In genomic region chr7:96833701-96834453, GRCh38 we compare ENCODE assay signal across 22 cellular contexts.
A peak's percentile ranks its signal among the peaks of the same experiment; 100 is the strongest.
DNase-seq lines count a peak whose midpoint lies in the region; ATAC-seq, FAIRE-seq and TF ChIP-seq lines count a peak whose summit lies in the region.
"Had no signal": no experiment of that assay in that cellular context is flagged by ENCODE, and none has a peak within 500 bp of the region (broad histone marks: within the 10 kb centered on the region; RNA-seq: fewer than 3 reads in every experiment).

No MANE protein-coding gene starts in this region.

- no peak overlapping the region for H2AFZ ChIP-seq in SK-N-SH (ENCODE audit: low read depth)
- no peak overlapping the region for H2AFZ ChIP-seq in K562 (ENCODE audit: low read depth, low read length)
- H2AFZ ChIP-seq: neural progenitor cell had no signal

- H3K4me3 ChIP-seq in SK-N-SH (ENCODE audit: low read depth in 2 of 2, low read length in 1 of 2) (no peak overlapping the region), K562 (no peak overlapping the region)
- H3K4me3 ChIP-seq: A549, GM12878, neural progenitor cell, tibial nerve had no signal

- FAIRE-seq in K562 (lab: Jason Lieb, UNC) (no peak), GM12892 (lab: Jason Lieb, UNC) (no peak)
- FAIRE-seq: A549, GM12878 had no signal

- H3K79me2 ChIP-seq in SK-N-SH (ENCODE audit: insufficient read depth) = no peaks in the 10 kb centered on the region
- no peaks in the 10 kb centered on the region for H3K79me2 ChIP-seq in K562 (ENCODE audit: control insufficient read depth, insufficient read depth, low read length)

- no peak for DNase-seq in SK-N-SH
- DNase-seq in K562 (ENCODE audit: extremely low read depth in 1 of 4, low spot score in 3 of 4) = no peak
- DNase-seq in kidney glomerular epithelial cell (lab: John Stamatoyannopoulos, UW) = peak; percentile 61
- no peak for DNase-seq in COR-L47 (lab: John Stamatoyannopoulos, UW)
- DNase-seq in GM19238 (ENCODE audit: insufficient read length, low spot score) = no peak
- DNase-seq in activated naive CD4-positive, alpha-beta T cell treated with anti-CD3 and anti-CD28 coated beads, Interleukin-2, amount 50 U/mL, for 72 hours (ENCODE audit: low spot score in 2 of 2) = no peak
- no peak for DNase-seq in GM12892 (ENCODE audit: insufficient read length)
- DNase-seq: activated CD4-positive, alpha-beta T cell treated with anti-CD3 and anti-CD28 coated beads, Interleukin-2, amount 10 ng/mL, durations not matched to agents 7 days and 5 days; activated T-cell treated with anti-CD3 and anti-CD28 coated beads for 4 hours; CD4-positive, CD25-positive, alpha-beta regulatory T cell; effector CD4-positive, alpha-beta T cell; H9; mesendoderm; NCI-H2107; stimulated activated CD4-positive, alpha-beta T cell treated with anti-CD3 and anti-CD28 coated beads, Interleukin-4, amount 100 ng/mL, for 4 hours had no signal

- TF ChIP-seq EP300 in SK-N-SH (IDR thresholded peaks at IDR 0.05; ENCODE audit: borderline replicate concordance in 1 of 2, low read depth in 1 of 2, low read length in 1 of 2) (no peak), K562 (IDR thresholded peaks at IDR 0.05; ENCODE audit: low read length) (no peak)

- H3K27ac ChIP-seq in SK-N-SH (ENCODE audit: low read depth in 2 of 2, low read length in 1 of 2) (no peak overlapping the region), K562 (ENCODE audit: extremely low read depth, low read depth, low read length) (no peak overlapping the region)
- H3K27ac ChIP-seq: A549, neural progenitor cell, tibial nerve had no signal

- no peaks in the 10 kb centered on the region for H3K36me3 Mint-ChIP-seq in activated naive CD4-positive, alpha-beta T cell treated with anti-CD3 and anti-CD28 coated beads, Interleukin-2, amount 50 U/mL, for 72 hours
- H3K36me3 Mint-ChIP-seq: activated naive CD8-positive, alpha-beta T cell; CD4-positive, CD25-positive, alpha-beta regulatory T cell; neural progenitor cell had no signal

- no peak overlapping the region for H3K27ac Mint-ChIP-seq in activated naive CD4-positive, alpha-beta T cell treated with anti-CD3 and anti-CD28 coated beads, Interleukin-2, amount 50 U/mL, for 72 hours
- H3K27ac Mint-ChIP-seq: activated CD4-positive, alpha-beta T cell treated with anti-CD3 and anti-CD28 coated beads, Interleukin-2, amount 10 ng/mL, durations not matched to agents 7 days and 5 days; activated naive CD8-positive, alpha-beta T cell; CD4-positive, CD25-positive, alpha-beta regulatory T cell; H9; neural progenitor cell had no signal

- no peaks in the 10 kb centered on the region for H3K9me3 Mint-ChIP-seq in activated naive CD4-positive, alpha-beta T cell treated with anti-CD3 and anti-CD28 coated beads, Interleukin-2, amount 50 U/mL, for 72 hours
- H3K9me3 Mint-ChIP-seq: H9, neural progenitor cell had no signal

- POLR2A ChIA-PET in SK-N-SH (lab: Yijun Ruan, JAX) = no interaction called here
- POLR2A ChIA-PET in K562 (lab: Yijun Ruan, JAX) = no interaction called here

- peaks cover 0 to 6% of the 10 kb centered on the region in 2 experiments; a peak in 1 of 4 replicates for H3K4me1 ChIP-seq in SK-N-SH (ENCODE audit: control insufficient read depth in 1 of 2, insufficient read depth in 2 of 2, low read depth in 1 of 2, low read length in 1 of 2)
- H3K4me1 ChIP-seq in K562 (replicated peaks in 1 of 2; ENCODE audit: control insufficient read depth in 2 of 2, insufficient read depth in 2 of 2, low read length in 2 of 2) = no peaks in the 10 kb centered on the region
- H3K4me1 ChIP-seq: A549 had no signal

- H3K4me2 ChIP-seq in SK-N-SH = no peak overlapping the region
- H3K4me2 ChIP-seq in K562 (ENCODE audit: insufficient read depth, low read length) = no peak overlapping the region
- H3K4me2 ChIP-seq: A549, neural progenitor cell had no signal

- TF ChIP-seq POLR2A in K562 (conservative IDR thresholded peaks at IDR 0.05) = no peak
- no peak for TF ChIP-seq POLR2A in GM12892 (IDR thresholded peaks at IDR 0.05; ENCODE audit: low read depth, low read length)

- WGBS in SK-N-SH (ENCODE audit: low lambda C conversion rate) = 21% methylated on average over 8 of the region's 8 CpGs
- 0% methylated on average over 8 of the region's 8 CpGs for WGBS in K562 (ENCODE audit: insufficient coverage, low coverage, missing lambda C conversion rate)

- TF ChIP-seq RAD21 in SK-N-SH (IDR thresholded peaks at IDR 0.05; ENCODE audit: low read length) = no peak
- no peak for TF ChIP-seq RAD21 in K562 (CRISPR knock-in tag; conservative IDR thresholded peaks at IDR 0.05 in 1 of 2, IDR thresholded peaks at IDR 0.05 in 1 of 2)

- H3F3A ChIP-seq in SK-N-SH (replicated peaks; ENCODE audit: insufficient read depth) = no peaks in the 10 kb centered on the region

- no peaks in the 10 kb centered on the region for H3K9me2 ChIP-seq in SK-N-SH

- CTCF ChIA-PET in SK-N-SH (lab: Yijun Ruan, JAX) (no interaction called here), K562 (lab: Yijun Ruan, JAX; ENCODE audit: low intra/inter-chr PET ratio) (no interaction called here)

- H3K9ac ChIP-seq in SK-N-SH = no peak overlapping the region
- H3K9ac ChIP-seq in K562 (ENCODE audit: insufficient read depth in 1 of 2, low read depth in 2 of 2, low read length in 2 of 2) = no peak overlapping the region
- H3K9ac ChIP-seq: neural progenitor cell had no signal

- ATAC-seq in SK-N-SH treated with all-trans-retinoic acid at 6 μM for 48 hours (no peak), K562 (no peak)
- no peak for ATAC-seq in activated naive CD4-positive, alpha-beta T cell treated with anti-CD3 and anti-CD28 coated beads, Interleukin-2, amount 50 U/mL, for 72 hours
- ATAC-seq: A549, GM12878, sciatic nerve had no signal

- no peaks in the 10 kb centered on the region for H3K27me3 ChIP-seq in SK-N-SH (ENCODE audit: insufficient read depth)
- H3K27me3 ChIP-seq in K562 (ENCODE audit: control insufficient read depth in 2 of 2, insufficient read depth in 2 of 2, low read length in 2 of 2) = no peaks in the 10 kb centered on the region
- H3K27me3 ChIP-seq: neural progenitor cell, tibial nerve had no signal

- no peaks in the 10 kb centered on the region for H4K20me1 ChIP-seq in SK-N-SH (ENCODE audit: insufficient read depth)
- no peaks in the 10 kb centered on the region for H4K20me1 ChIP-seq in K562 (replicated peaks; ENCODE audit: control insufficient read depth, insufficient read depth, low read length)

- H3K9me3 ChIP-seq in SK-N-SH = no peaks in the 10 kb centered on the region
- H3K9me3 ChIP-seq in K562 (replicated peaks; ENCODE audit: control insufficient read depth, insufficient read depth, low read depth, low read length) = no peaks in the 10 kb centered on the region
- H3K9me3 ChIP-seq: A549, tibial nerve had no signal

- H3K36me3 ChIP-seq in SK-N-SH (replicated peaks in 1 of 2; ENCODE audit: control insufficient read depth in 1 of 2, insufficient read depth in 2 of 2, low read length in 1 of 2) = no peaks in the 10 kb centered on the region
- H3K36me3 ChIP-seq in K562 (ENCODE audit: control insufficient read depth, insufficient read depth, low read length) = no peaks in the 10 kb centered on the region
- H3K36me3 ChIP-seq: neural progenitor cell, tibial nerve had no signal

- intact Hi-C loops in K562 (cut with micrococcal nuclease) = no loop called here

- no peak for TF ChIP-seq CTCF in SK-N-SH (IDR thresholded peaks at IDR 0.05)
- no peak for TF ChIP-seq CTCF in K562 (IDR thresholded peaks at IDR 0.05 in 2 of 3, conservative IDR thresholded peaks at IDR 0.05 in 1 of 3; ENCODE audit: insufficient read depth in 2 of 3, low read depth in 1 of 3, low read length in 3 of 3)

- H3K9me1 ChIP-seq in K562 (ENCODE audit: control insufficient read depth, insufficient read depth, low read length) = no peaks in the 10 kb centered on the region

- in situ Hi-C loops in K562 (cut with MboI) = no loop called here

- no TSS peak for BruUV-seq in K562 (replicated peaks; lab: Mats Ljungman, UMichigan)

TF ChIP-seq in SK-N-SH treated with all-trans-retinoic acid at 6 μM for 48 hours, 23 proteins besides CTCF, POLR2A, EP300 and RAD21 (continues in another document):
- TF ChIP-seq ZFP3 (CRISPR knock-in tag; IDR thresholded peaks at IDR 0.05) = no peak

TF ChIP-seq in SK-N-SH, 30 proteins besides CTCF, POLR2A, EP300 and RAD21:
- no peak for TF ChIP-seq POLR2AphosphoS5 (IDR thresholded peaks at IDR 0.05; ENCODE audit: low read depth, low read length)
- no peak for TF ChIP-seq GATA2 (CRISPR knock-in tag; IDR thresholded peaks at IDR 0.05)
- no peak for TF ChIP-seq EZH2phosphoT487 (IDR thresholded peaks at IDR 0.05; ENCODE audit: borderline replicate concordance, low read depth)
- no peak for TF ChIP-seq RXRA (IDR thresholded peaks at IDR 0.05; ENCODE audit: borderline replicate concordance, low read depth)
- TF ChIP-seq MXI1 (IDR thresholded peaks at IDR 0.05; ENCODE audit: low read depth, low read length) = no peak
- TF ChIP-seq CHD2 (IDR thresholded peaks at IDR 0.05; ENCODE audit: low read length, partially characterized antibody) = no peak
- no peak for TF ChIP-seq PBX3 (IDR thresholded peaks at IDR 0.05)

TF ChIP-seq in K562, 482 proteins besides CTCF, POLR2A, EP300 and RAD21 (continues in another document):
- TF ChIP-seq ADNP (tag; IDR thresholded peaks at IDR 0.05) (no peak), CCNT2 (IDR thresholded peaks at IDR 0.05; ENCODE audit: borderline replicate concordance, extremely low read depth, insufficient read length, low read depth, low read length) (no peak), SRSF7 (optimal IDR thresholded peaks at IDR 0.05; ENCODE audit: low read depth, low read length) (no peak), NR4A1 (CRISPR knock-in tag; IDR thresholded peaks at IDR 0.05) (no peak), NR4A1 (tag; IDR thresholded peaks at IDR 0.05) (no peak), ZNF449 (CRISPR knock-in tag; IDR thresholded peaks at IDR 0.05) (no peak), HDAC3 (IDR thresholded peaks at IDR 0.05; ENCODE audit: borderline replicate concordance, partially characterized antibody) (no peak)
